In genomic region chr4:166460769-166461550, GRCh38 we compare ENCODE assay signal across 24 cellular contexts.
A peak's percentile ranks its signal among the peaks of the same experiment; 100 is the strongest.
DNase-seq lines count a peak whose midpoint lies in the region; ATAC-seq and TF ChIP-seq lines count a peak whose summit lies in the region.
"Had no signal": no experiment of that assay in that cellular context is flagged by ENCODE, and none has a peak within 500 bp of the region (broad histone marks: within the 10 kb centered on the region; RNA-seq: fewer than 3 reads in every experiment).

No MANE protein-coding gene starts in this region.

- no peaks in the 10 kb centered on the region for H3K4me1 Mint-ChIP-seq in activated T-cell treated with anti-CD3 and anti-CD28 coated beads, Interleukin-2, amount 50 U/mL, for 72 hours (ENCODE audit: low read depth)
- H3K4me1 Mint-ChIP-seq: natural killer cell; stimulated activated effector memory CD8-positive, alpha-beta T cell treated with anti-CD3 and anti-CD28 coated beads, Interleukin-12 subunit alpha, Interleukin-12 subunit beta, amount 100 ng/mL, for 72 hours had no signal

- no peaks in the 10 kb centered on the region for H3K9me2 ChIP-seq in GM23248 (ENCODE audit: insufficient read depth)

- no peaks in the 10 kb centered on the region for H3K9me3 ChIP-seq in GM23248 (ENCODE audit: low read depth)
- H3K9me3 ChIP-seq: uterus had no signal

- H4K20me1 ChIP-seq in GM23248 (ENCODE audit: insufficient read depth) = no peaks in the 10 kb centered on the region

- H3K9me3 Mint-ChIP-seq in activated T-cell treated with anti-CD3 and anti-CD28 coated beads, Interleukin-2, amount 50 U/mL, for 72 hours = peaks cover 1 to 2% of the 10 kb centered on the region in 2 donors
- H3K9me3 Mint-ChIP-seq: activated T-cell treated with anti-CD3 and anti-CD28 coated beads, Interleukin-2, amount 50 U/mL, for 4 hours; stimulated activated effector memory CD8-positive, alpha-beta T cell treated with anti-CD3 and anti-CD28 coated beads, Interleukin-12 subunit alpha, Interleukin-12 subunit beta, amount 100 ng/mL, for 72 hours had no signal

- in situ Hi-C loops in GM23248 (cut with MboI) = no loop called here

- H3K27me3 ChIP-seq in GM23248 (replicated peaks; ENCODE audit: insufficient read depth) = no peaks in the 10 kb centered on the region
- H3K27me3 ChIP-seq: uterus had no signal

- no peak overlapping the region for H3K4me2 ChIP-seq in GM23248 (ENCODE audit: unreplicated experiment)

- no peaks in the 10 kb centered on the region for H3K4me1 ChIP-seq in GM23248 (ENCODE audit: insufficient read depth)
- H3K4me1 ChIP-seq: parathyroid adenoma, uterus had no signal

- TF ChIP-seq CTCF in epithelial cell of esophagus (IDR thresholded peaks at IDR 0.05; ENCODE audit: insufficient read depth, low read depth, low read length, missing control alignments) (no peak), omental fat pad (IDR thresholded peaks at IDR 0.05) (no peak)

- H3K4me3 Mint-ChIP-seq in activated T-cell treated with anti-CD3 and anti-CD28 coated beads, Interleukin-2, amount 50 U/mL, for 72 hours = no peak overlapping the region
- H3K4me3 Mint-ChIP-seq: activated T-cell treated with anti-CD3 and anti-CD28 coated beads, Interleukin-2, amount 50 U/mL, for 4 hours; natural killer cell; stimulated activated effector memory CD8-positive, alpha-beta T cell treated with anti-CD3 and anti-CD28 coated beads, Interleukin-12 subunit alpha, Interleukin-12 subunit beta, amount 100 ng/mL, for 72 hours had no signal

- DNase-seq in GM23248 (peak; percentile 11), RPMI7951 (ENCODE audit: low read depth) (peak; percentile 16), epithelial cell of esophagus (ENCODE audit: low read depth) (peak; percentile 59), omental fat pad (ENCODE audit: low spot score) (no peak), hippocampal formation (lab: John Stamatoyannopoulos, UW) (no peak)
- no peak for DNase-seq in activated T-cell treated with anti-CD3 and anti-CD28 coated beads, Interleukin-2, amount 50 U/mL, for 72 hours
- DNase-seq in activated CD4-positive, alpha-beta T cell treated with anti-CD3 and anti-CD28 coated beads, Interleukin-2, amount 50 U/mL, for 1 hour = no peak
- DNase-seq: activated naive CD4-positive, alpha-beta T cell treated with anti-CD3 and anti-CD28 coated beads, Interleukin-2, amount 50 U/mL, for 16 hours; activated T-cell treated with anti-CD3 and anti-CD28 coated beads, Interleukin-2, amount 50 U/mL, for 4 hours; foreskin melanocyte; left cardiac atrium; natural killer cell; NCI-H1092 treated with DMSO at 0.1 percent for 48 hours; NCI-H2029 treated with DMSO at 0.1 percent for 48 hours; NK-92 treated with Interleukin-12 subunit alpha and Interleukin-12 subunit beta, amount 100 ng/mL, for 24 hours; SW 1271; uterus had no signal

- no peaks in the 10 kb centered on the region for H3K27me3 Mint-ChIP-seq in activated T-cell treated with anti-CD3 and anti-CD28 coated beads, Interleukin-2, amount 50 U/mL, for 72 hours (ENCODE audit: low read depth)

- WGBS in GM23248 (ENCODE audit: low coverage in 1 of 2, low lambda C conversion rate in 2 of 2, missing lambda C conversion rate in 2 of 2), 2 experiments = 7 to 14% methylated on average over 3 of the region's 3 CpGs

- H3F3A ChIP-seq in GM23248 (ENCODE audit: insufficient read depth) = no peaks in the 10 kb centered on the region

- H3K36me3 Mint-ChIP-seq in activated T-cell treated with anti-CD3 and anti-CD28 coated beads, Interleukin-2, amount 50 U/mL, for 72 hours (ENCODE audit: insufficient read depth in 2 of 2) = no peaks in the 10 kb centered on the region
- H3K36me3 Mint-ChIP-seq: stimulated activated effector memory CD8-positive, alpha-beta T cell treated with anti-CD3 and anti-CD28 coated beads, Interleukin-12 subunit alpha, Interleukin-12 subunit beta, amount 100 ng/mL, for 72 hours had no signal

- ATAC-seq in omental fat pad (ENCODE audit: low FRiP score) (peak; percentile 77), HG03565 (IDR thresholded peaks at IDR 0.05; ENCODE audit: unreplicated experiment) (no peak)
- ATAC-seq in activated T-cell treated with anti-CD3 and anti-CD28 coated beads, Interleukin-2, amount 50 U/mL, for 72 hours (replicated peaks in 1 of 2) = no peak
- ATAC-seq: activated CD4-positive, CD25-positive, alpha-beta regulatory T cell treated with anti-CD3 and anti-CD28 coated beads, Interleukin-2, amount 50 U/mL, for 24 hours; activated T-cell treated with anti-CD3 and anti-CD28 coated beads, Interleukin-2, amount 50 U/mL, for 4 hours; natural killer cell; sciatic nerve; stimulated activated effector memory CD8-positive, alpha-beta T cell treated with anti-CD3 and anti-CD28 coated beads, Interleukin-12 subunit alpha, Interleukin-12 subunit beta, amount 100 ng/mL, for 72 hours had no signal

- no peak overlapping the region for H3K27ac ChIP-seq in GM23248
- H3K27ac ChIP-seq: C4-2B, coronary artery, parathyroid adenoma, uterus had no signal

- H3K4me3 ChIP-seq in GM23248 (no peak overlapping the region), epithelial cell of esophagus (ENCODE audit: low read length) (no peak overlapping the region)
- H3K4me3 ChIP-seq: coronary artery, uterus had no signal

- no peaks in the 10 kb centered on the region for H3K36me3 ChIP-seq in GM23248 (ENCODE audit: low read depth)
- H3K36me3 ChIP-seq: uterus had no signal

- H3K27ac Mint-ChIP-seq in activated T-cell treated with anti-CD3 and anti-CD28 coated beads, Interleukin-2, amount 50 U/mL, for 72 hours = no peak overlapping the region
- H3K27ac Mint-ChIP-seq: natural killer cell; stimulated activated effector memory CD8-positive, alpha-beta T cell treated with anti-CD3 and anti-CD28 coated beads, Interleukin-12 subunit alpha, Interleukin-12 subunit beta, amount 100 ng/mL, for 72 hours had no signal

- H2AFZ ChIP-seq in GM23248 = no peak overlapping the region
- H2AFZ ChIP-seq: parathyroid adenoma had no signal

- H3K9ac ChIP-seq in GM23248 = no peak overlapping the region
- H3K9ac ChIP-seq: parathyroid adenoma had no signal

- H3K79me2 ChIP-seq in GM23248 (ENCODE audit: insufficient read depth) = no peaks in the 10 kb centered on the region
- H3K79me2 ChIP-seq: parathyroid adenoma had no signal

Comparison
In these comparisons a context has a peak if more than half of its experiments do, and no peak if none do; other contexts are left out.
1. DNase-seq: peak in GM23248 (single experiment), RPMI7951 (single experiment) and epithelial cell of esophagus (single experiment); none in omental fat pad (single experiment), activated T-cell treated with anti-CD3 and anti-CD28 coated beads, Interleukin-2, amount 50 U/mL, for 72 hours (0 of 2), activated CD4-positive, alpha-beta T cell treated with anti-CD3 and anti-CD28 coated beads, Interleukin-2, amount 50 U/mL, for 1 hour (single experiment) and hippocampal formation (0 of 2).